In genomic region chr19:47518854-47519253, GRCh38 we compare ENCODE assay signal across 24 cellular contexts. TPM values are rescaled to one million over a fixed set of nuclear protein-coding genes. Genes with fewer than 3 reads are reported as not detected.
DNase-seq lines count a peak whose midpoint lies in the region; ATAC-seq, FAIRE-seq and TF ChIP-seq lines count a peak whose summit lies in the region.
"Had no signal": no experiment of that assay in that cellular context is flagged by ENCODE, and none has a peak within 500 bp of the region (broad histone marks: within the 10 kb centered on the region; RNA-seq: fewer than 3 reads in every experiment).

No MANE protein-coding gene starts in this region.

- no peak overlapping the region for H3K4me2 ChIP-seq in HepG2 (ENCODE audit: low read depth, low read length)
- peak overlapping the region; percentile 50; the same call in 1 of the 2 replicates for H3K4me2 ChIP-seq in MM.1S (ENCODE audit: low read depth, low read length)
- no peak overlapping the region for H3K4me2 ChIP-seq in K562 (ENCODE audit: insufficient read depth, low read length)

- FAIRE-seq in HepG2 (lab: Jason Lieb, UNC) (no peak), K562 (lab: Jason Lieb, UNC) (no peak)

- H3K79me2 ChIP-seq in HepG2 (ENCODE audit: insufficient read depth, low read length) (peaks cover 10% of the 10 kb centered on the region), MM.1S (ENCODE audit: low read length) (peaks cover 10% of the 10 kb centered on the region), K562 (ENCODE audit: control insufficient read depth, insufficient read depth, low read length) (peaks cover 10% of the 10 kb centered on the region)

- CTCF ChIA-PET in HepG2 (lab: Yijun Ruan, JAX; ENCODE audit: low intra/inter-chr PET ratio, low total read pairs), result interaction anchor here (1.2 kb wide), 1 partner anchor 82 kb away, joined by 3 read pairs; no protein-coding TSS in a partner anchor
- CTCF ChIA-PET in K562 (lab: Yijun Ruan, JAX; ENCODE audit: low intra/inter-chr PET ratio), result no interaction called here

- DNase-seq in HepG2 (ENCODE audit: low spot score), result no peak
- no peak for DNase-seq in right lobe of liver
- DNase-seq in MM.1S, result no peak
- no peak for DNase-seq in K562 (ENCODE audit: extremely low read depth in 1 of 4, low spot score in 3 of 4)
- no peak for DNase-seq in type B pancreatic cell (ENCODE audit: extremely low spot score, unreplicated experiment)
- no peak for DNase-seq in stimulated activated CD4-positive, alpha-beta T cell treated with anti-CD3 and anti-CD28 coated beads, Interleukin-15, amount 100 ng/mL, for 24 hours
- DNase-seq in activated CD4-positive, alpha-beta T cell treated with anti-CD3 and anti-CD28 coated beads, Interleukin-2, amount 50 U/mL, for 4 hours, result no peak
- DNase-seq: COR-L47, DMS 273 treated with DMSO at 0.1 percent for 48 hours, H9, IMR-90, Kasumi-1, NCI-H1105, NCI-H2081, NCI-H2171 treated with DMSO at 0.1 percent for 48 hours, NCI-H446, NCI-H69, SHP77 had no signal

- TF ChIP-seq RAD21 in HepG2 (CRISPR knock-in tag; IDR thresholded peaks at IDR 0.05), result no peak
- TF ChIP-seq RAD21 in K562 (CRISPR knock-in tag; conservative IDR thresholded peaks at IDR 0.05 in 1 of 2, IDR thresholded peaks at IDR 0.05 in 1 of 2), result no peak

- H3K9me1 ChIP-seq in K562 (ENCODE audit: control insufficient read depth, insufficient read depth, low read length), result no peaks in the 10 kb centered on the region

- intact Hi-C loops in HepG2 (cut with micrococcal nuclease; ENCODE audit: unreplicated experiment) (loop anchor here (5.0 kb wide), 1 partner anchor 88 kb away; the partner anchor contains the start of gene BICRA), right lobe of liver (cut with DNase I) (no loop called here), K562 (cut with micrococcal nuclease) (loop anchor here (5.0 kb wide), 4 partner anchors 37 to 178 kb away; partner anchors contain the start of gene KPTN)

- H3K9me3 ChIP-seq in HepG2 (ENCODE audit: low read length) (no peaks in the 10 kb centered on the region), right lobe of liver (no peaks in the 10 kb centered on the region), MM.1S (replicated peaks; ENCODE audit: insufficient read depth, low read length) (no peaks in the 10 kb centered on the region), K562 (replicated peaks; ENCODE audit: control insufficient read depth, insufficient read depth, low read depth, low read length) (no peaks in the 10 kb centered on the region)

- TF ChIP-seq CTCF in HepG2 (CRISPR knock-in tag; IDR thresholded peaks at IDR 0.05) (no peak), right lobe of liver (IDR thresholded peaks at IDR 0.05) (no peak), MM.1S (IDR thresholded peaks at IDR 0.05; ENCODE audit: low read length) (no peak), K562 (IDR thresholded peaks at IDR 0.05 in 2 of 3, conservative IDR thresholded peaks at IDR 0.05 in 1 of 3; ENCODE audit: insufficient read depth in 2 of 3, low read depth in 1 of 3, low read length in 3 of 3) (no peak), type B pancreatic cell (conservative IDR thresholded peaks at IDR 0.05) (no peak)

- no peaks in the 10 kb centered on the region for H3K9me2 ChIP-seq in MM.1S (replicated peaks; ENCODE audit: insufficient read depth, low read length)

- H3K36me3 Mint-ChIP-seq in type B pancreatic cell, result no peaks in the 10 kb centered on the region

- ATAC-seq in HepG2, result no peak
- no peak for ATAC-seq in right lobe of liver
- ATAC-seq in K562, result no peak

- H3K36me3 ChIP-seq in HepG2 (replicated peaks in 1 of 2; ENCODE audit: control insufficient read depth in 1 of 2, insufficient read depth in 2 of 2, low read length in 2 of 2) (no peaks in the 10 kb centered on the region), right lobe of liver (no peaks in the 10 kb centered on the region), MM.1S (replicated peaks; ENCODE audit: insufficient read depth, low read length) (no peaks in the 10 kb centered on the region), K562 (ENCODE audit: control insufficient read depth, insufficient read depth, low read length) (no peaks in the 10 kb centered on the region)

- H3K4me1 ChIP-seq in HepG2 (ENCODE audit: insufficient read depth, low read length) (peaks cover 56% of the 10 kb centered on the region), right lobe of liver (peaks cover 0 to 6% (median 0%) of the 10 kb centered on the region in 4 donors), MM.1S (ENCODE audit: low read length) (peaks cover 14% of the 10 kb centered on the region), K562 (replicated peaks in 1 of 2; ENCODE audit: control insufficient read depth in 2 of 2, insufficient read depth in 2 of 2, low read length in 2 of 2) (peaks cover 9 to 28% of the 10 kb centered on the region in 2 experiments; a peak in 3 of 5 replicates)

- no peaks in the 10 kb centered on the region for H3K9me3 Mint-ChIP-seq in type B pancreatic cell
- H3K9me3 Mint-ChIP-seq: H9 had no signal

- TF ChIP-seq EP300 in HepG2 (IDR thresholded peaks at IDR 0.05; ENCODE audit: low read depth in 2 of 2, low read length in 2 of 2) (no peak), HepG2 (CRISPR knock-in tag; IDR thresholded peaks at IDR 0.05; ENCODE audit: borderline replicate concordance) (no peak), K562 (IDR thresholded peaks at IDR 0.05; ENCODE audit: low read length) (no peak)

- 50% methylated on average over 9 of the region's 9 CpGs for WGBS in HepG2 (ENCODE audit: low lambda C conversion rate)
- 85% methylated on average over 8 of the region's 9 CpGs for WGBS in right lobe of liver (ENCODE audit: insufficient coverage, low coverage, low lambda C conversion rate, missing lambda C conversion rate)
- WGBS in K562 (ENCODE audit: insufficient coverage, low coverage, missing lambda C conversion rate), result 58% methylated on average over 9 of the region's 9 CpGs

- TF ChIP-seq POLR2A in HepG2 (IDR thresholded peaks at IDR 0.05; ENCODE audit: insufficient read depth in 1 of 2, low read depth in 2 of 2, low read length in 2 of 2) (no peak), right lobe of liver (IDR thresholded peaks at IDR 0.05) (no peak), K562 (conservative IDR thresholded peaks at IDR 0.05) (no peak)

- H3K27me3 Mint-ChIP-seq in type B pancreatic cell, result peaks cover 22% of the 10 kb centered on the region

- H3K27me3 ChIP-seq in HepG2 (ENCODE audit: control insufficient read depth in 1 of 2, insufficient read depth in 2 of 2, low read length in 2 of 2) (peaks cover 0 to 20% of the 10 kb centered on the region in 2 experiments; a peak in 2 of 5 replicates), right lobe of liver (no peaks in the 10 kb centered on the region), MM.1S (replicated peaks; ENCODE audit: insufficient read depth, low read length) (peaks cover 34% of the 10 kb centered on the region), K562 (ENCODE audit: control insufficient read depth in 2 of 2, insufficient read depth in 2 of 2, low read length in 2 of 2) (peaks cover 0 to 7% of the 10 kb centered on the region in 2 experiments; a peak in 1 of 5 replicates)

- peaks cover 13% of the 10 kb centered on the region for H3F3A ChIP-seq in MM.1S (ENCODE audit: insufficient read depth, low read length)

- BruUV-seq in HepG2 (replicated peaks; lab: Mats Ljungman, UMichigan) (no TSS peak), K562 (replicated peaks; lab: Mats Ljungman, UMichigan) (no TSS peak)

- in situ Hi-C loops in HepG2 (cut with HindIII; ENCODE audit: extremely low pct_ligation_motif_present, low pct_unique_long_range_greater_than_20kb), result loop anchor here (5.0 kb wide), 2 partner anchors 82 to 178 kb away; no protein-coding TSS in a partner anchor
- in situ Hi-C loops in K562 (cut with MboI), result no loop called here

- H3K4me1 Mint-ChIP-seq in type B pancreatic cell (ENCODE audit: unreplicated experiment), result peaks cover 9% of the 10 kb centered on the region

- H2AFZ ChIP-seq in HepG2 (ENCODE audit: low read length) (no peak overlapping the region), MM.1S (ENCODE audit: low read length) (no peak overlapping the region), K562 (ENCODE audit: low read depth, low read length) (no peak overlapping the region)

- POLR2A ChIA-PET in HepG2 (lab: Yijun Ruan, JAX) (no interaction called here), K562 (lab: Yijun Ruan, JAX) (interaction anchor here (0.7 kb wide), 1 partner anchor 58 kb away, joined by 3 read pairs; no protein-coding TSS in a partner anchor)

- H3K27ac ChIP-seq in HepG2 (ENCODE audit: extremely low read length, insufficient read depth, low read length) (no peak overlapping the region), right lobe of liver (no peak overlapping the region), MM.1S (ENCODE audit: low read length) (no peak overlapping the region), K562 (ENCODE audit: extremely low read depth, low read depth, low read length) (no peak overlapping the region)
- H3K27ac ChIP-seq: HL-60, SK-N-MC had no signal

- no peak overlapping the region for H3K27ac Mint-ChIP-seq in type B pancreatic cell

- H3K4me3 ChIP-seq in HepG2 (replicated peaks in 1 of 3; ENCODE audit: insufficient read depth in 1 of 3, low read depth in 2 of 3, low read length in 3 of 3) (no peak overlapping the region), right lobe of liver (no peak overlapping the region), MM.1S (ENCODE audit: low read length) (no peak overlapping the region), K562 (no peak overlapping the region)
- H3K4me3 ChIP-seq: SK-N-MC had no signal

- H3K9ac ChIP-seq in HepG2 (ENCODE audit: insufficient read depth, low read depth, low read length) (no peak overlapping the region), MM.1S (ENCODE audit: low read length) (no peak overlapping the region), K562 (ENCODE audit: insufficient read depth in 1 of 2, low read depth in 2 of 2, low read length in 2 of 2) (no peak overlapping the region)

- H3K4me3 Mint-ChIP-seq in type B pancreatic cell, result no peak overlapping the region
- H3K4me3 Mint-ChIP-seq: CD14-positive monocyte, H9 had no signal

- H4K20me1 ChIP-seq in HepG2 (ENCODE audit: insufficient read depth, low read length) (no peaks in the 10 kb centered on the region), MM.1S (ENCODE audit: insufficient read depth, low read length) (no peaks in the 10 kb centered on the region), K562 (replicated peaks; ENCODE audit: control insufficient read depth, insufficient read depth, low read length) (no peaks in the 10 kb centered on the region)

RNA-seq across cellular contexts. Expression of gene NAPA, which starts 4.0 kb away (rescaled TPM):
- total RNA-seq in HepG2 (2016; rRNA removed; fragmentation: Illumina TruSeq; extraction: Trizol) (32.6 and 36.5 TPM in 2 replicates), right lobe of liver (100 to 1,000 TPM in 2 of 6 experiments, 10 to 100 TPM in 4; 83.0 to 179 (median 96.0) TPM), K562 (2014; rRNA removed) (98.6 and 103 TPM in 2 replicates), K562 (2014; rRNA removed; fragmentation: Illumina TruSeq; extraction: Trizol) (23.3 and 25.7 TPM in 2 replicates), K562 (2015; rRNA removed; fragmentation: Illumina TruSeq; extraction: Trizol) (49.3 and 49.4 TPM in 2 replicates), K562 (2021) (88.5 and 92.6 TPM in 2 replicates), type B pancreatic cell (ENCODE audit: low replicate concordance) (63.0 and 80.6 TPM in 2 replicates)
- total RNA-seq in HepG2 (2016; cell fraction: cytosol; rRNA removed; fragmentation: Illumina TruSeq; extraction: Trizol; ENCODE audit: low read depth), result 10.7 and 16.6 TPM in 2 replicates
- 32.5 and 33.2 TPM in 2 replicates for total RNA-seq in HepG2 (2016; cell fraction: insoluble cytoplasmic fraction; rRNA removed; fragmentation: Illumina TruSeq; extraction: Trizol)
- total RNA-seq in HepG2 (2016; cell fraction: membrane; rRNA removed; fragmentation: Illumina TruSeq; extraction: Trizol), result 17.7 and 25.0 TPM in 2 replicates
- 19.1 and 19.4 TPM in 2 replicates for total RNA-seq in HepG2 (2016; cell fraction: nucleus; rRNA removed; fragmentation: Illumina TruSeq; extraction: Trizol)
- polyA plus RNA-seq in HepG2 (2011; rRNA removed) (65.9 and 74.4 TPM in 2 replicates), K562 (2011; rRNA removed) (77.5 and 115 TPM in 2 replicates), K562 (2014; fragmentation: Illumina TruSeq; extraction: Trizol) (82.2 and 88.2 TPM in 2 replicates), K562 (2014; fragmentation: Nextera tagmentation; extraction: Ambion mirVana) (10 to 100 TPM in 1 of 2 experiments, 1 to 10 TPM in 1; 5.4 to 22.4 TPM), K562 (2014; rRNA removed) (79.3 and 91.8 TPM in 2 replicates)
- 50.7 and 64.2 TPM in 2 replicates for polyA plus RNA-seq in HepG2 (2011; cell fraction: cytosol; rRNA removed)
- 64.5 and 68.0 TPM in 2 replicates for polyA plus RNA-seq in HepG2 (2011; cell fraction: nucleus; rRNA removed)
- 39.7 and 50.3 TPM in 2 replicates for polyA plus RNA-seq in HepG2 (2012)
- 18.1 and 25.6 TPM in 2 replicates for polyA plus RNA-seq in HepG2 (2016; cell fraction: cytosol; fragmentation: Illumina TruSeq; extraction: Trizol; ENCODE audit: low read depth)
- polyA plus RNA-seq in HepG2 (2016; cell fraction: insoluble cytoplasmic fraction; fragmentation: Illumina TruSeq; extraction: Trizol; ENCODE audit: low read depth), result 52.2 and 60.3 TPM in 2 replicates
- 32.1 and 34.6 TPM in 2 replicates for polyA plus RNA-seq in HepG2 (2016; cell fraction: membrane; fragmentation: Illumina TruSeq; extraction: Trizol; ENCODE audit: low read depth)
- 41.7 and 44.1 TPM in 2 replicates for polyA plus RNA-seq in HepG2 (2016; cell fraction: nucleus; fragmentation: Illumina TruSeq; extraction: Trizol; ENCODE audit: insufficient read depth, low read depth)
- polyA minus RNA-seq in HepG2 (2011; rRNA and poly(A)+ RNA removed; ENCODE audit: low replicate concordance), result 73.3 and 108 TPM in 2 replicates
- 36.3 and 43.3 TPM in 2 replicates for polyA minus RNA-seq in HepG2 (2011; cell fraction: cytosol; rRNA and poly(A)+ RNA removed)
- 20.6 and 26.2 TPM in 2 replicates for polyA minus RNA-seq in HepG2 (2011; cell fraction: nucleus; rRNA and poly(A)+ RNA removed)
- total RNA-seq in K562 (2011; cell fraction: chromatin; rRNA removed; ENCODE audit: low replicate concordance), result 45.2 and 101 TPM in 2 replicates
- 60.4 and 69.0 TPM in 2 replicates for total RNA-seq in K562 (2011; cell fraction: nucleolus; rRNA removed)
- total RNA-seq in K562 (2011; cell fraction: nucleoplasm; rRNA removed), result 46.8 and 63.8 TPM in 2 replicates
- 74.7 and 132 TPM in 2 replicates for polyA plus RNA-seq in K562 (2011; cell fraction: cytosol; rRNA removed)
- polyA plus RNA-seq in K562 (2011; cell fraction: nucleus; rRNA removed), result 52.5 and 61.2 TPM in 2 replicates
- 72.3 and 117 TPM in 2 replicates for polyA plus RNA-seq in K562 (2012)
- polyA minus RNA-seq in K562 (2011; rRNA and poly(A)+ RNA removed), result 66.5 and 83.7 TPM in 2 replicates
- 79.6 and 85.6 TPM in 2 replicates for polyA minus RNA-seq in K562 (2011; cell fraction: cytosol; rRNA and poly(A)+ RNA removed)
- 26.5 and 37.7 TPM in 2 replicates for polyA minus RNA-seq in K562 (2011; cell fraction: nucleus; rRNA and poly(A)+ RNA removed)

RNA-seq across cellular contexts. Expression of gene KPTN, which starts 34.8 kb away (rescaled TPM):
- total RNA-seq in HepG2 (2016; rRNA removed; fragmentation: Illumina TruSeq; extraction: Trizol), result 8.4 and 9.1 TPM in 2 replicates
- 2.8 and 3.3 TPM in 2 replicates for total RNA-seq in HepG2 (2016; cell fraction: cytosol; rRNA removed; fragmentation: Illumina TruSeq; extraction: Trizol; ENCODE audit: low read depth)
- 8.2 and 10.6 TPM in 2 replicates for total RNA-seq in HepG2 (2016; cell fraction: insoluble cytoplasmic fraction; rRNA removed; fragmentation: Illumina TruSeq; extraction: Trizol)
- 4.2 and 6.5 TPM in 2 replicates for total RNA-seq in HepG2 (2016; cell fraction: membrane; rRNA removed; fragmentation: Illumina TruSeq; extraction: Trizol)
- total RNA-seq in HepG2 (2016; cell fraction: nucleus; rRNA removed; fragmentation: Illumina TruSeq; extraction: Trizol), result 9.8 and 13.4 TPM in 2 replicates
- polyA plus RNA-seq in HepG2 (2011; rRNA removed), result 13.3 and 17.6 TPM in 2 replicates
- polyA plus RNA-seq in HepG2 (2011; cell fraction: cytosol; rRNA removed), result 8.3 and 11.4 TPM in 2 replicates
- 48.6 and 50.4 TPM in 2 replicates for polyA plus RNA-seq in HepG2 (2011; cell fraction: nucleus; rRNA removed)
- polyA plus RNA-seq in HepG2 (2012), result 9.8 and 14.4 TPM in 2 replicates
- polyA plus RNA-seq in HepG2 (2016; cell fraction: cytosol; fragmentation: Illumina TruSeq; extraction: Trizol; ENCODE audit: low read depth), result 4.3 and 5.1 TPM in 2 replicates
- 14.4 and 17.5 TPM in 2 replicates for polyA plus RNA-seq in HepG2 (2016; cell fraction: insoluble cytoplasmic fraction; fragmentation: Illumina TruSeq; extraction: Trizol; ENCODE audit: low read depth)
- polyA plus RNA-seq in HepG2 (2016; cell fraction: membrane; fragmentation: Illumina TruSeq; extraction: Trizol; ENCODE audit: low read depth), result 5.2 and 7.2 TPM in 2 replicates
- 29.6 and 30.0 TPM in 2 replicates for polyA plus RNA-seq in HepG2 (2016; cell fraction: nucleus; fragmentation: Illumina TruSeq; extraction: Trizol; ENCODE audit: insufficient read depth, low read depth)
- polyA minus RNA-seq in HepG2 (2011; rRNA and poly(A)+ RNA removed; ENCODE audit: low replicate concordance), result 8.3 and 15.8 TPM in 2 replicates
- 5.2 TPM in 2 replicates for polyA minus RNA-seq in HepG2 (2011; cell fraction: cytosol; rRNA and poly(A)+ RNA removed)
- 3.2 and 5.5 TPM in 2 replicates for polyA minus RNA-seq in HepG2 (2011; cell fraction: nucleus; rRNA and poly(A)+ RNA removed)
- 1 to 10 TPM; 3.1 to 7.8 (median 6.2) TPM for total RNA-seq in right lobe of liver
- total RNA-seq in K562 (2011; cell fraction: chromatin; rRNA removed; ENCODE audit: low replicate concordance), result 6.2 and 16.4 TPM in 2 replicates
- total RNA-seq in K562 (2011; cell fraction: nucleolus; rRNA removed), result 13.6 and 14.7 TPM in 2 replicates
- total RNA-seq in K562 (2011; cell fraction: nucleoplasm; rRNA removed), result 7.3 and 7.6 TPM in 2 replicates
- total RNA-seq in K562 (2014; rRNA removed), result 8.5 and 11.9 TPM in 2 replicates
- total RNA-seq in K562 (2014; rRNA removed; fragmentation: Illumina TruSeq; extraction: Trizol), result 4.9 and 6.4 TPM in 2 replicates
- 7.8 and 8.0 TPM in 2 replicates for total RNA-seq in K562 (2015; rRNA removed; fragmentation: Illumina TruSeq; extraction: Trizol)
- total RNA-seq in K562 (2021), result 14.3 and 16.3 TPM in 2 replicates
- 10.0 and 10.5 TPM in 2 replicates for polyA plus RNA-seq in K562 (2011; rRNA removed)
- 9.7 and 17.1 TPM in 2 replicates for polyA plus RNA-seq in K562 (2011; cell fraction: cytosol; rRNA removed)
- polyA plus RNA-seq in K562 (2011; cell fraction: nucleus; rRNA removed), result 28.4 and 49.7 TPM in 2 replicates
- polyA plus RNA-seq in K562 (2012), result 11.8 and 12.7 TPM in 2 replicates
- polyA plus RNA-seq in K562 (2014; fragmentation: Illumina TruSeq; extraction: Trizol), result 12.3 and 18.2 TPM in 2 replicates
- 1 to 10 TPM in 1 of 2 experiments, under 1 TPM in 1; 0.56 to 2.7 TPM for polyA plus RNA-seq in K562 (2014; fragmentation: Nextera tagmentation; extraction: Ambion mirVana)
- 16.2 and 18.6 TPM in 2 replicates for polyA plus RNA-seq in K562 (2014; rRNA removed)
- polyA minus RNA-seq in K562 (2011; rRNA and poly(A)+ RNA removed), result 2.6 and 4.0 TPM in 2 replicates
- 2.9 and 5.1 TPM in 2 replicates for polyA minus RNA-seq in K562 (2011; cell fraction: cytosol; rRNA and poly(A)+ RNA removed)
- polyA minus RNA-seq in K562 (2011; cell fraction: nucleus; rRNA and poly(A)+ RNA removed), result 2.8 TPM in 2 replicates
- 9.6 and 21.2 TPM in 2 replicates for total RNA-seq in type B pancreatic cell (ENCODE audit: low replicate concordance)

RNA-seq across cellular contexts. Expression of gene SLC8A2, which starts 47.2 kb away (rescaled TPM):
- total RNA-seq in HepG2 (2016; rRNA removed; fragmentation: Illumina TruSeq; extraction: Trizol) (0.02 TPM in 1 of 2 replicates, not detected in the other), right lobe of liver (under 1 TPM in 1 of 6 experiments, not detected in 5; 0.13 TPM), K562 (2014; rRNA removed) (0.64 and 0.86 TPM in 2 replicates), K562 (2014; rRNA removed; fragmentation: Illumina TruSeq; extraction: Trizol) (0.10 and 0.15 TPM in 2 replicates), K562 (2015; rRNA removed; fragmentation: Illumina TruSeq; extraction: Trizol) (0.30 TPM in 1 of 2 replicates, not detected in the other), K562 (2021) (0.60 and 0.66 TPM in 2 replicates), type B pancreatic cell (ENCODE audit: low replicate concordance) (1.2 and 1.3 TPM in 2 replicates)
- total RNA-seq in HepG2 (2016; cell fraction: cytosol; rRNA removed; fragmentation: Illumina TruSeq; extraction: Trizol; ENCODE audit: low read depth), result not detected in 2 replicates
- not detected in 2 replicates for total RNA-seq in HepG2 (2016; cell fraction: insoluble cytoplasmic fraction; rRNA removed; fragmentation: Illumina TruSeq; extraction: Trizol)
- total RNA-seq in HepG2 (2016; cell fraction: membrane; rRNA removed; fragmentation: Illumina TruSeq; extraction: Trizol), result not detected in 2 replicates
- not detected in 2 replicates for total RNA-seq in HepG2 (2016; cell fraction: nucleus; rRNA removed; fragmentation: Illumina TruSeq; extraction: Trizol)
- polyA plus RNA-seq in HepG2 (2011; rRNA removed) (0.09 TPM in 1 of 2 replicates, not detected in the other), K562 (2011; rRNA removed) (0.09 and 0.17 TPM in 2 replicates), K562 (2014; fragmentation: Illumina TruSeq; extraction: Trizol) (0.07 and 0.43 TPM in 2 replicates), K562 (2014; fragmentation: Nextera tagmentation; extraction: Ambion mirVana) (not detected), K562 (2014; rRNA removed) (0.18 and 0.32 TPM in 2 replicates)
- 0.09 and 0.12 TPM in 2 replicates for polyA plus RNA-seq in HepG2 (2011; cell fraction: cytosol; rRNA removed)
- polyA plus RNA-seq in HepG2 (2011; cell fraction: nucleus; rRNA removed), result 0.19 and 0.51 TPM in 2 replicates
- 0.07 TPM in 1 of 2 replicates, not detected in the other for polyA plus RNA-seq in HepG2 (2012)
- polyA plus RNA-seq in HepG2 (2016; cell fraction: cytosol; fragmentation: Illumina TruSeq; extraction: Trizol; ENCODE audit: low read depth), result not detected in 2 replicates
- polyA plus RNA-seq in HepG2 (2016; cell fraction: insoluble cytoplasmic fraction; fragmentation: Illumina TruSeq; extraction: Trizol; ENCODE audit: low read depth), result not detected in 2 replicates
- not detected in 2 replicates for polyA plus RNA-seq in HepG2 (2016; cell fraction: membrane; fragmentation: Illumina TruSeq; extraction: Trizol; ENCODE audit: low read depth)
- not detected in 2 replicates for polyA plus RNA-seq in HepG2 (2016; cell fraction: nucleus; fragmentation: Illumina TruSeq; extraction: Trizol; ENCODE audit: insufficient read depth, low read depth)
- polyA minus RNA-seq in HepG2 (2011; rRNA and poly(A)+ RNA removed; ENCODE audit: low replicate concordance), result 0.78 TPM in 1 of 2 replicates, not detected in the other
- polyA minus RNA-seq in HepG2 (2011; cell fraction: cytosol; rRNA and poly(A)+ RNA removed), result not detected in 2 replicates
- not detected in 2 replicates for polyA minus RNA-seq in HepG2 (2011; cell fraction: nucleus; rRNA and poly(A)+ RNA removed)
- 1.0 and 3.4 TPM in 2 replicates for total RNA-seq in K562 (2011; cell fraction: chromatin; rRNA removed; ENCODE audit: low replicate concordance)
- 1.2 and 2.0 TPM in 2 replicates for total RNA-seq in K562 (2011; cell fraction: nucleolus; rRNA removed)
- 1.0 and 1.5 TPM in 2 replicates for total RNA-seq in K562 (2011; cell fraction: nucleoplasm; rRNA removed)
- polyA plus RNA-seq in K562 (2011; cell fraction: cytosol; rRNA removed), result 0.21 and 1.7 TPM in 2 replicates
- polyA plus RNA-seq in K562 (2011; cell fraction: nucleus; rRNA removed), result 0.48 and 1.0 TPM in 2 replicates
- 0.61 and 0.62 TPM in 2 replicates for polyA plus RNA-seq in K562 (2012)
- polyA minus RNA-seq in K562 (2011; rRNA and poly(A)+ RNA removed), result 0.42 and 0.49 TPM in 2 replicates
- not detected in 2 replicates for polyA minus RNA-seq in K562 (2011; cell fraction: cytosol; rRNA and poly(A)+ RNA removed)
- polyA minus RNA-seq in K562 (2011; cell fraction: nucleus; rRNA and poly(A)+ RNA removed), result 0.27 and 0.56 TPM in 2 replicates
- total RNA-seq: HT1080, IMR-90 had no signal
- polyA plus RNA-seq: CD14-positive monocyte had no signal

RNA-seq across cellular contexts. Expression of gene ZNF541, which starts 54.1 kb away (rescaled TPM):
- total RNA-seq in HepG2 (2016; rRNA removed; fragmentation: Illumina TruSeq; extraction: Trizol), result 0.04 TPM in 1 of 2 replicates, not detected in the other
- not detected in 2 replicates for total RNA-seq in HepG2 (2016; cell fraction: cytosol; rRNA removed; fragmentation: Illumina TruSeq; extraction: Trizol; ENCODE audit: low read depth)
- not detected in 2 replicates for total RNA-seq in HepG2 (2016; cell fraction: insoluble cytoplasmic fraction; rRNA removed; fragmentation: Illumina TruSeq; extraction: Trizol)
- 0.09 TPM in 1 of 2 replicates, not detected in the other for total RNA-seq in HepG2 (2016; cell fraction: membrane; rRNA removed; fragmentation: Illumina TruSeq; extraction: Trizol)
- total RNA-seq in HepG2 (2016; cell fraction: nucleus; rRNA removed; fragmentation: Illumina TruSeq; extraction: Trizol), result not detected in 2 replicates
- 0.03 and 0.08 TPM in 2 replicates for polyA plus RNA-seq in HepG2 (2011; rRNA removed)
- 0.07 and 0.08 TPM in 2 replicates for polyA plus RNA-seq in HepG2 (2011; cell fraction: cytosol; rRNA removed)
- polyA plus RNA-seq in HepG2 (2011; cell fraction: nucleus; rRNA removed), result not detected in 2 replicates
- polyA plus RNA-seq in HepG2 (2012), result 0.17 TPM in 1 of 2 replicates, not detected in the other
- polyA plus RNA-seq in HepG2 (2016; cell fraction: cytosol; fragmentation: Illumina TruSeq; extraction: Trizol; ENCODE audit: low read depth), result 0.05 TPM in 1 of 2 replicates, not detected in the other
- not detected in 2 replicates for polyA plus RNA-seq in HepG2 (2016; cell fraction: insoluble cytoplasmic fraction; fragmentation: Illumina TruSeq; extraction: Trizol; ENCODE audit: low read depth)
- not detected in 2 replicates for polyA plus RNA-seq in HepG2 (2016; cell fraction: membrane; fragmentation: Illumina TruSeq; extraction: Trizol; ENCODE audit: low read depth)
- not detected in 2 replicates for polyA plus RNA-seq in HepG2 (2016; cell fraction: nucleus; fragmentation: Illumina TruSeq; extraction: Trizol; ENCODE audit: insufficient read depth, low read depth)
- polyA minus RNA-seq in HepG2 (2011; rRNA and poly(A)+ RNA removed; ENCODE audit: low replicate concordance), result not detected in 2 replicates
- not detected in 2 replicates for polyA minus RNA-seq in HepG2 (2011; cell fraction: cytosol; rRNA and poly(A)+ RNA removed)
- polyA minus RNA-seq in HepG2 (2011; cell fraction: nucleus; rRNA and poly(A)+ RNA removed), result not detected in 2 replicates
- under 1 TPM in 4 of 6 experiments, not detected in 2; 0.12 to 0.25 (median 0.17) TPM for total RNA-seq in right lobe of liver
- not detected in 2 replicates for total RNA-seq in K562 (2011; cell fraction: chromatin; rRNA removed; ENCODE audit: low replicate concordance)
- total RNA-seq in K562 (2011; cell fraction: nucleolus; rRNA removed), result not detected in 2 replicates
- not detected in 2 replicates for total RNA-seq in K562 (2011; cell fraction: nucleoplasm; rRNA removed)
- 0.09 and 0.12 TPM in 2 replicates for total RNA-seq in K562 (2014; rRNA removed)
- 0.03 and 0.04 TPM in 2 replicates for total RNA-seq in K562 (2014; rRNA removed; fragmentation: Illumina TruSeq; extraction: Trizol)
- 0.08 and 0.11 TPM in 2 replicates for total RNA-seq in K562 (2015; rRNA removed; fragmentation: Illumina TruSeq; extraction: Trizol)
- 0.04 and 0.16 TPM in 2 replicates for total RNA-seq in K562 (2021)
- polyA plus RNA-seq in K562 (2011; rRNA removed), result 0.06 and 0.15 TPM in 2 replicates
- 0.10 and 0.15 TPM in 2 replicates for polyA plus RNA-seq in K562 (2011; cell fraction: cytosol; rRNA removed)
- 0.07 TPM in 1 of 2 replicates, not detected in the other for polyA plus RNA-seq in K562 (2011; cell fraction: nucleus; rRNA removed)
- polyA plus RNA-seq in K562 (2012), result 0.14 and 0.37 TPM in 2 replicates
- 0.07 TPM in 1 of 2 replicates, not detected in the other for polyA plus RNA-seq in K562 (2014; fragmentation: Illumina TruSeq; extraction: Trizol)
- under 1 TPM in 1 of 2 experiments, not detected in 1; 0.04 TPM for polyA plus RNA-seq in K562 (2014; fragmentation: Nextera tagmentation; extraction: Ambion mirVana)
- 0.03 and 0.04 TPM in 2 replicates for polyA plus RNA-seq in K562 (2014; rRNA removed)
- polyA minus RNA-seq in K562 (2011; rRNA and poly(A)+ RNA removed), result not detected in 2 replicates
- not detected in 2 replicates for polyA minus RNA-seq in K562 (2011; cell fraction: cytosol; rRNA and poly(A)+ RNA removed)
- polyA minus RNA-seq in K562 (2011; cell fraction: nucleus; rRNA and poly(A)+ RNA removed), result not detected in 2 replicates
- total RNA-seq in type B pancreatic cell (ENCODE audit: low replicate concordance), result not detected in 2 replicates
- total RNA-seq: Daoy, H9, HT1080, IMR-90, RPMI7951 had no signal
- polyA plus RNA-seq: CD14-positive monocyte, IMR-90 had no signal

Comparison
In these comparisons a context has a peak if more than half of its experiments do, and no peak if none do; other contexts are left out.
1. intact Hi-C loops: an anchor here in HepG2 (5.0 kb wide) and K562 (5.0 kb wide); none called in right lobe of liver.
2. Of the 241 proteins assayed by ChIP-seq in both HepG2 and K562: peak only in HepG2: none; only in K562: ADNP; in both: none; in neither: 239; mixed calls (peak in some experiments, not most) for 1.